In the genomic region with DNA sequence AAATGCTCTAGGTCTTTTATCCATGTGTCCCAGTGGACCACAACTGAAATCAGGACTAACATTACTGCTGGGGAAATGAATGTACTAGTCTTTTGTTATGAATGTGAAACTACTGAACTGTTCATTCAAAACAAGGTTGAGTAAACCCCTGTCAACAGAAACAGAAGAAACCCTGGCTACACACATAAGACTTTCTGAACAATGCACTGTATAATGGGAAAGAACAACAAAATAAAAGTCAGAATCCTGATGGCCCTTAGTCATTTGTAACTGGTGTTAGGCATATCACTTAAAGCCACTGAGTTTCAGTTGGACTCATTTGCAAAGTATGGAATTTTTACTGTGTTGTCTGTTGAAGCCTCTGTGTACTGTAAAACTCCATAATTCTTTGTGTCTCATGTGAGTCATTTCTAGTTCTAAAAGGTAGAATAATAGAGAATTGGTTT, we compare ENCODE assay signal across 12 cellular contexts.
DNase-seq lines count a peak whose midpoint lies in the region; ATAC-seq, FAIRE-seq and TF ChIP-seq lines count a peak whose summit lies in the region.
"Had no signal": no experiment of that assay in that cellular context is flagged by ENCODE, and none has a peak within 500 bp of the region (broad histone marks: within the 10 kb centered on the region; RNA-seq: fewer than 3 reads in every experiment).

No MANE protein-coding gene starts in this region.

- no peak for FAIRE-seq in kidney (lab: Jason Lieb, UNC)

- H3K4me1 ChIP-seq in ACC112 (ENCODE audit: control insufficient read depth, insufficient read depth, low read length, unreplicated experiment): peaks cover 9% of the 10 kb centered on the region
- H3K4me1 ChIP-seq in kidney (ENCODE audit: control insufficient read depth in 1 of 2, insufficient read depth in 1 of 2, low read depth in 1 of 2, low read length in 2 of 2): no peaks in the 10 kb centered on the region

- H3K9me3 Mint-ChIP-seq in T-helper 2 cell treated with Interferon-gamma antibody and Interleukin-4, amounts not matched to agents 5 μg/mL and 100 μg/mL, for 36 hours: no peaks in the 10 kb centered on the region
- H3K9me3 Mint-ChIP-seq: naive B cell had no signal

- TF ChIP-seq CTCF in kidney (IDR thresholded peaks at IDR 0.05; ENCODE audit: borderline replicate concordance, extremely low read depth, insufficient read depth): no peak

- peak overlapping the region; percentile 37 for H3K27ac Mint-ChIP-seq in T-helper 2 cell treated with Interferon-gamma antibody and Interleukin-4, amounts not matched to agents 5 μg/mL and 100 μg/mL, for 36 hours

- no peaks in the 10 kb centered on the region for H3K9me3 ChIP-seq in kidney (ENCODE audit: control insufficient read depth in 1 of 2, low read length in 2 of 2)
- H3K9me3 ChIP-seq: thoracic aorta had no signal

- no peak overlapping the region for H3K4me3 ChIP-seq in ACC112 (ENCODE audit: low read depth, low read length)
- H3K4me3 ChIP-seq in kidney (ENCODE audit: low read length in 2 of 2): no peak overlapping the region
- H3K4me3 ChIP-seq: thoracic aorta had no signal

- H3K79me2 ChIP-seq in ACC112 (ENCODE audit: control insufficient read depth, insufficient read depth, low read length, unreplicated experiment): no peaks in the 10 kb centered on the region

- no peak overlapping the region for H2AFZ ChIP-seq in ACC112 (ENCODE audit: low read length, unreplicated experiment)

- peak overlapping the region; percentile 58 for H3K27ac ChIP-seq in ACC112 (ENCODE audit: low read depth, low read length)
- H3K27ac ChIP-seq in kidney (ENCODE audit: low read depth in 2 of 2, low read length in 2 of 2): no peak overlapping the region
- H3K27ac ChIP-seq: thoracic aorta had no signal

- peak; percentile 82 for ATAC-seq in GM18873 (IDR thresholded peaks at IDR 0.05; ENCODE audit: low FRiP score, unreplicated experiment)
- peak; percentile 82 for ATAC-seq in HG02973 (IDR thresholded peaks at IDR 0.05; ENCODE audit: unreplicated experiment)

- H3K9ac ChIP-seq in kidney (ENCODE audit: low read length in 2 of 2): no peak overlapping the region

- intact Hi-C loops in kidney (cut with DNase I): no loop called here

- no peaks in the 10 kb centered on the region for H3K27me3 ChIP-seq in ACC112 (ENCODE audit: insufficient read depth, low read length)

- H3K36me3 ChIP-seq in ACC112 (ENCODE audit: insufficient read depth, low read length): peaks cover 5% of the 10 kb centered on the region; the same call in 1 of the 2 replicates
- H3K36me3 ChIP-seq in kidney (ENCODE audit: control insufficient read depth in 1 of 2, insufficient read depth in 2 of 2, low read length in 2 of 2): peaks cover 0 to 5% of the 10 kb centered on the region in 2 donors

- peaks cover 33% of the 10 kb centered on the region for H3K36me3 Mint-ChIP-seq in T-helper 2 cell treated with Interferon-gamma antibody and Interleukin-4, amounts not matched to agents 5 μg/mL and 100 μg/mL, for 36 hours (ENCODE audit: low read depth)

- H3K4me3 Mint-ChIP-seq in T-helper 2 cell treated with Interferon-gamma antibody and Interleukin-4, amounts not matched to agents 5 μg/mL and 100 μg/mL, for 36 hours: no peak overlapping the region
- H3K4me3 Mint-ChIP-seq: naive B cell had no signal

- peaks cover 33% of the 10 kb centered on the region for H3K4me1 Mint-ChIP-seq in T-helper 2 cell treated with Interferon-gamma antibody and Interleukin-4, amounts not matched to agents 5 μg/mL and 100 μg/mL, for 36 hours (ENCODE audit: low read depth)

- H3K27me3 Mint-ChIP-seq in T-helper 2 cell treated with Interferon-gamma antibody and Interleukin-4, amounts not matched to agents 5 μg/mL and 100 μg/mL, for 36 hours (ENCODE audit: low read depth): no peaks in the 10 kb centered on the region
- H3K27me3 Mint-ChIP-seq: naive B cell had no signal

- DNase-seq in T-helper 2 cell treated with Interferon-gamma antibody and Interleukin-4, amounts not matched to agents 5 μg/mL and 100 μg/mL, for 36 hours (ENCODE audit: low spot score): no peak
- DNase-seq in GM19240 (ENCODE audit: insufficient read length, low spot score) (no peak), NCI-H748 treated with DMSO at 0.1 percent for 48 hours (lab: John Stamatoyannopoulos, UW) (no peak), SW 1271 (lab: John Stamatoyannopoulos, UW) (no peak), kidney (no peak)
- DNase-seq: aorta, DND-41, naive B cell had no signal
